7 cellular contexts compared by ENCODE assay signal in the genomic region with DNA sequence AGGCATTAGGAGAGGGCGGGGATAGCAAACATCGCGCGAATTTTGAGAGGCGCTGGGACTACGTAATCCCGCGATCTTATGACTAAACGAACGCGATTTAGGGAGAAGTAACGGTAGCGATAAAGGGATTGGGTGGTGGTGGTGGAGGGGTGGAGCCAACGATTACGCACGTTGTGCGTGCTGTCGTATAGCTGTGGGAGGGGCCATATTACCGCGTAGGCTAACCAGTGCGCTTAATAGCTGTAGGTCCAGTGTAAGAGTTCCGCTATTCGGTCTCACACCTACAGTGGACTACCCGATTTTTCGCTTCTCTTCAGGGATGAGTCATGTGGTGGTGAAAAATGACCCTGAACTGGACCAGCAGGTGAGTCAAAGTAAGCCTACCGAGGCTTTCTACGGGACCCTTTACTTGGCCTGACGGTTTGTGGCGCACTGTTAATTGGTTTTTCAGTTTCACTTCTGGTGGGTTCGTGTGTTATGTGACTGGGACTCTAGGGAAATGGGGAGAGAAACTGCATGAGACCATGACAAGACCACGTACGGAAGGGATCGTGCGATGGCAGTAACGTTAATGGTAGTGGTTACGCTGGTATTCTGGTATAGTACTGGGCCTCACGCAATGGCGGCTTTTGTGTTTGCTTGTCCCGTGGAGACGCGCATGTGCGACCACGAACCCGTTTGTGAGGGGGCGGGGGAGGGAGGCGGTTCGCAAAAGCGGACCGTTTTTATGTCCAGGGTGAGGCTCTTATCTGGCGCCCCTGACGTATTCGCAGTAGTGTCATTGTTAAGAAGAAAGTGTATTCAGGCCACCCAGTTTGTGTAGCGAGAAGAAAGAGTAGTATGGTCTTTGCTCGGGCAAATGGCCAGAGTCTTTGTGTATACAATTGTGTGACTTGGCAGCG. TPM values are rescaled to one million over a fixed set of nuclear protein-coding genes. Genes with fewer than 3 reads are reported as not detected.
DNase-seq lines count a peak whose midpoint lies in the region; ATAC-seq lines count a peak whose summit lies in the region.

TSS of gene DDX3Y (plus strand) at position 251 of the 902 bp plus-strand sequence. CDS start at position 320, 69 bp downstream.

- no peaks in the 10 kb centered on the region for H3K9me3 Mint-ChIP-seq in stimulated activated effector memory CD8-positive, alpha-beta T cell treated with anti-CD3 and anti-CD28 coated beads, Interleukin-12 subunit alpha, Interleukin-12 subunit beta, amount 100 ng/mL, for 72 hours

- H3K4me2 ChIP-seq in GM23248 (ENCODE audit: unreplicated experiment): peak within 1 kb of the TSS; percentile 84

- peak within 1 kb of the TSS; percentile 98 for H2AFZ ChIP-seq in GM23248

- H3K9ac ChIP-seq in GM23248: peak within 1 kb of the TSS; percentile 100

- H3F3A ChIP-seq in GM23248 (ENCODE audit: insufficient read depth): peaks cover 10% of the 10 kb centered on the region; the same call in 1 of the 2 replicates

- H3K36me3 Mint-ChIP-seq in stimulated activated effector memory CD8-positive, alpha-beta T cell treated with anti-CD3 and anti-CD28 coated beads, Interleukin-12 subunit alpha, Interleukin-12 subunit beta, amount 100 ng/mL, for 72 hours: peaks cover 56% of the 10 kb centered on the region

- DNase-seq in GM23248 (peak; percentile 92), NCI-H2171 treated with DMSO at 0.1 percent for 48 hours (lab: John Stamatoyannopoulos, UW) (peak; percentile 87), kidney glomerular epithelial cell (lab: John Stamatoyannopoulos, UW) (peak; percentile 89), HuH-7.5 (ENCODE audit: low spot score) (no peak), iPS-NIHi7 (ENCODE audit: extremely low spot score) (no peak)
- DNase-seq in activated naive CD4-positive, alpha-beta T cell treated with anti-CD3 and anti-CD28 coated beads, Interleukin-2, amount 50 U/mL, for 16 hours: peak; percentile 82
- peak; percentile 48 to 93 for DNase-seq in stimulated activated effector memory CD8-positive, alpha-beta T cell treated with anti-CD3 and anti-CD28 coated beads, Interleukin-12 subunit alpha, Interleukin-12 subunit beta, amount 100 ng/mL, for 72 hours (ENCODE audit: low spot score in 2 of 2)

- peak within 1 kb of the TSS; percentile 100 for H3K27ac ChIP-seq in GM23248

- H3K9me2 ChIP-seq in GM23248 (ENCODE audit: insufficient read depth): no peaks in the 10 kb centered on the region

- peak within 1 kb of the TSS; percentile 99 for H3K4me3 ChIP-seq in GM23248

- in situ Hi-C loops in GM23248 (cut with MboI): loop anchor here (25.0 kb wide), 1 partner anchor 332 kb away; no protein-coding TSS in a partner anchor

- H4K20me1 ChIP-seq in GM23248 (ENCODE audit: insufficient read depth): peaks cover 15% of the 10 kb centered on the region

- no peaks in the 10 kb centered on the region for H3K36me3 ChIP-seq in GM23248 (ENCODE audit: low read depth)

- ATAC-seq in stimulated activated effector memory CD8-positive, alpha-beta T cell treated with anti-CD3 and anti-CD28 coated beads, Interleukin-12 subunit alpha, Interleukin-12 subunit beta, amount 100 ng/mL, for 72 hours: peak; percentile 94

- peaks cover 43% of the 10 kb centered on the region for H3K79me2 ChIP-seq in GM23248 (ENCODE audit: insufficient read depth)

- WGBS in GM23248 (ENCODE audit: low coverage in 1 of 2, low lambda C conversion rate in 2 of 2, missing lambda C conversion rate in 2 of 2), 2 experiments: 2 to 4% methylated on average over 33 to 51 of the region's 55 CpGs

- H3K4me1 ChIP-seq in GM23248 (ENCODE audit: insufficient read depth): peaks cover 9% of the 10 kb centered on the region

- H3K4me3 Mint-ChIP-seq in stimulated activated effector memory CD8-positive, alpha-beta T cell treated with anti-CD3 and anti-CD28 coated beads, Interleukin-12 subunit alpha, Interleukin-12 subunit beta, amount 100 ng/mL, for 72 hours: peak within 1 kb of the TSS; percentile 90

- H3K27me3 ChIP-seq in GM23248 (replicated peaks; ENCODE audit: insufficient read depth): no peaks in the 10 kb centered on the region

- H3K27ac Mint-ChIP-seq in stimulated activated effector memory CD8-positive, alpha-beta T cell treated with anti-CD3 and anti-CD28 coated beads, Interleukin-12 subunit alpha, Interleukin-12 subunit beta, amount 100 ng/mL, for 72 hours: peak within 1 kb of the TSS; percentile 100

- peaks cover 6% of the 10 kb centered on the region for H3K4me1 Mint-ChIP-seq in stimulated activated effector memory CD8-positive, alpha-beta T cell treated with anti-CD3 and anti-CD28 coated beads, Interleukin-12 subunit alpha, Interleukin-12 subunit beta, amount 100 ng/mL, for 72 hours

- no peaks in the 10 kb centered on the region for H3K9me3 ChIP-seq in GM23248 (ENCODE audit: low read depth)

RNA-seq across cellular contexts. Expression of gene DDX3Y, which starts in this region (rescaled TPM):
- total RNA-seq in GM23248 (2014; rRNA removed; shearing (Covaris generic)): 81.9 and 135 TPM in 2 replicates
- 43.8 and 46.4 TPM in 2 replicates for polyA plus RNA-seq in GM23248 (2016; fragmentation: Nextera tagmentation; extraction: Ambion mirVana)

Comparison
In these comparisons a context has a peak if more than half of its experiments do, and no peak if none do; other contexts are left out.
1. DNase-seq: peak in GM23248 (single experiment), NCI-H2171 treated with DMSO at 0.1 percent for 48 hours (single experiment), activated naive CD4-positive, alpha-beta T cell treated with anti-CD3 and anti-CD28 coated beads, Interleukin-2, amount 50 U/mL, for 16 hours (single experiment), kidney glomerular epithelial cell (single experiment) and stimulated activated effector memory CD8-positive, alpha-beta T cell treated with anti-CD3 and anti-CD28 coated beads, Interleukin-12 subunit alpha, Interleukin-12 subunit beta, amount 100 ng/mL, for 72 hours (2 of 2); none in HuH-7.5 (single experiment) and iPS-NIHi7 (single experiment).